ENCODE assay signal across 28 cellular contexts in the genomic region with DNA sequence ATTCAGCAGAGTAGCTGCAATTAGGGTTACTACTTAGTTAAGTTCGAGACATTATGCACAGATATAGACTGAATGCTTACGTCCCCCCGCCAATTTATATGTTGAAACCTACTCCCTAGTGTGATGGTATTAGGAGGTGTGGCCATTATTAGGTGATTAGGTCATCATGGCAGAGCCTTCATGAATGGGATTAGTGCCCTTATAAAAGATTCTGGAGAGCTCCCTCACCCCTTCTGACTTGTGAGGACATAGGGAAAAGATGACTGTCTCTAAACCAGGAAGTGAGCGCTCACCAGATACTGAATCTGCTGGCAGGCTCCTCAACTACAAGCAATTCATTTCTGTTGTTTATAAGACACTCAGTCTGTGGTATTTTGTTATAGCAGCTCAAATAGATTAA. TPM values are rescaled to one million over a fixed set of nuclear protein-coding genes. Genes with fewer than 3 reads are reported as not detected.
DNase-seq lines count a peak whose midpoint lies in the region; ATAC-seq and TF ChIP-seq lines count a peak whose summit lies in the region.
"Had no signal": no experiment of that assay in that cellular context is flagged by ENCODE, and none has a peak within 500 bp of the region (broad histone marks: within the 10 kb centered on the region; RNA-seq: fewer than 3 reads in every experiment).

No MANE protein-coding gene starts in this region.

- DNase-seq in ELR (ENCODE audit: low read depth): peak; percentile 29
- DNase-seq in M059J (ENCODE audit: low read depth): peak; percentile 39
- DNase-seq in epithelial cell of esophagus (ENCODE audit: low read depth): peak; percentile 68
- DNase-seq in putamen (ENCODE audit: low spot score): no peak
- DNase-seq in lower lobe of right lung: no peak
- DNase-seq in upper lobe of right lung: no peak
- DNase-seq: activated CD4-positive, alpha-beta T cell treated with anti-CD3 and anti-CD28 coated beads for 4 hours; activated CD8-positive, alpha-beta T cell treated with anti-CD3 and anti-CD28 coated beads, Interleukin-2, amount 10 ng/mL, durations not matched to agents 7 days and 5 days; activated naive CD4-positive, alpha-beta T cell treated with anti-CD3 and anti-CD28 coated beads, Interleukin-2, amount 50 U/mL, for 16 hours; amniotic stem cell; cerebellar nuclear complex; dermis blood vessel endothelial cell; DMS153; left ventricle myocardium inferior; NCI-H1417; NCI-H2029 treated with DMSO at 0.1 percent for 48 hours; NCI-H226; stimulated activated CD4-positive, alpha-beta T cell treated with anti-CD3 and anti-CD28 coated beads, Interleukin-1b, Interleukin-23, amount 100 ng/mL, for 48 hours; T-helper 9 cell had no signal

- 100% methylated on average over 1 to 3 of the region's 4 CpGs for whole genome bisulfite sequencing in mesodermal cell (ENCODE audit: insufficient coverage in 2 of 2), 2 experiments

- intact Hi-C loops in lower lobe of right lung (cut with DNase I) (no loop called here), upper lobe of right lung (cut with DNase I) (no loop called here)

- H3K4me3 ChIP-seq in epithelial cell of esophagus (ENCODE audit: low read length) (no peak overlapping the region), mesodermal cell (ENCODE audit: extremely low read depth, insufficient read depth, low read length, poor library complexity, severe bottlenecking) (no peak overlapping the region), lower lobe of right lung (no peak overlapping the region), upper lobe of right lung (no peak overlapping the region)
- H3K4me3 ChIP-seq: BLaER1 treated with 17β-estradiol and CSF1 and Interleukin-3, amounts not matched to agents 10 nM and 100 nM; gastroesophageal sphincter; hepatocyte; left ventricle myocardium inferior; right atrium auricular region; SJSA1; thoracic aorta had no signal

- TF ChIP-seq CTCF in epithelial cell of esophagus (IDR thresholded peaks at IDR 0.05; ENCODE audit: insufficient read depth, low read depth, low read length, missing control alignments): no peak
- TF ChIP-seq CTCF in lower lobe of right lung (IDR thresholded peaks at IDR 0.05): no peak
- TF ChIP-seq CTCF in upper lobe of right lung (IDR thresholded peaks at IDR 0.05): no peak

- no peak for ATAC-seq in lower lobe of right lung
- no peak for ATAC-seq in upper lobe of right lung
- ATAC-seq: activated CD8-positive, alpha-beta T cell treated with anti-CD3 and anti-CD28 coated beads, Interleukin-2, amount 10 ng/mL, durations not matched to agents 7 days and 5 days; activated T-helper 17 cell treated with anti-CD3 and anti-CD28 coated beads, Interleukin-2, amount 50 U/mL, for 72 hours; gastroesophageal sphincter had no signal

- H3K27me3 ChIP-seq in lower lobe of right lung (ENCODE audit: low read depth): no peaks in the 10 kb centered on the region
- no peaks in the 10 kb centered on the region for H3K27me3 ChIP-seq in upper lobe of right lung
- H3K27me3 ChIP-seq: BLaER1 treated with 17β-estradiol and CSF1 and Interleukin-3, amounts not matched to agents 10 nM and 100 nM; gastroesophageal sphincter; hepatocyte; right atrium auricular region; SJSA1 had no signal

- H3K27ac ChIP-seq in mesodermal cell (ENCODE audit: low read depth, low read length, severe bottlenecking) (peak overlapping the region; percentile 52), lower lobe of right lung (no peak overlapping the region), upper lobe of right lung (no peak overlapping the region)
- H3K27ac ChIP-seq: BLaER1 treated with 17β-estradiol and CSF1 and Interleukin-3, amounts not matched to agents 10 nM and 100 nM; gastroesophageal sphincter; hepatocyte; left ventricle myocardium inferior; right atrium auricular region; SJSA1; thoracic aorta; VCaP had no signal

- H3K4me1 ChIP-seq in mesodermal cell (ENCODE audit: control insufficient read depth, insufficient read depth, low read length, poor library complexity, severe bottlenecking) (peaks cover 18% of the 10 kb centered on the region), lower lobe of right lung (no peaks in the 10 kb centered on the region), upper lobe of right lung (no peaks in the 10 kb centered on the region)
- H3K4me1 ChIP-seq: gastroesophageal sphincter, left ventricle myocardium inferior, right atrium auricular region, SJSA1 had no signal

- H3K36me3 ChIP-seq in mesodermal cell (ENCODE audit: control insufficient read depth, insufficient read depth, low read length): no peaks in the 10 kb centered on the region
- no peaks in the 10 kb centered on the region for H3K36me3 ChIP-seq in lower lobe of right lung
- no peaks in the 10 kb centered on the region for H3K36me3 ChIP-seq in upper lobe of right lung
- H3K36me3 ChIP-seq: BLaER1 treated with 17β-estradiol and CSF1 and Interleukin-3, amounts not matched to agents 10 nM and 100 nM; gastroesophageal sphincter; left ventricle myocardium inferior; right atrium auricular region; SJSA1; thoracic aorta had no signal

- H3K9me3 ChIP-seq in mesodermal cell (ENCODE audit: control insufficient read depth, low read length) (no peaks in the 10 kb centered on the region), lower lobe of right lung (no peaks in the 10 kb centered on the region), upper lobe of right lung (no peaks in the 10 kb centered on the region)
- H3K9me3 ChIP-seq: gastroesophageal sphincter, left ventricle myocardium inferior, right atrium auricular region, SJSA1, thoracic aorta had no signal

RNA-seq across cellular contexts. Expression of a gene that starts 25.6 kb away (rescaled TPM):
- 3.0 and 4.3 TPM in 2 replicates for total RNA-seq in M059J (2014; rRNA removed; shearing (Covaris generic))
- 6.0 TPM for polyA plus RNA-seq in mesodermal cell (2013, experiment 1 of 2)
- 7.0 TPM for polyA plus RNA-seq in mesodermal cell (2013, experiment 2 of 2)
- total RNA-seq in lower lobe of right lung: 11.6 TPM
- 7.0 TPM for total RNA-seq in upper lobe of right lung

Comparison
In these comparisons a context has a peak if more than half of its experiments do, and no peak if none do; other contexts are left out.
1. DNase-seq: peak in ELR (single experiment), M059J (single experiment) and epithelial cell of esophagus (single experiment); none in putamen (single experiment), lower lobe of right lung (single experiment) and upper lobe of right lung (single experiment).